11 cellular contexts compared by ENCODE assay signal in genomic region chr4:116702949-116703348, GRCh38.
A peak's percentile ranks its signal among the peaks of the same experiment; 100 is the strongest.
DNase-seq lines count a peak whose midpoint lies in the region; ATAC-seq and TF ChIP-seq lines count a peak whose summit lies in the region.
"Had no signal": no experiment of that assay in that cellular context is flagged by ENCODE, and none has a peak within 500 bp of the region (broad histone marks: within the 10 kb centered on the region; RNA-seq: fewer than 3 reads in every experiment).

No MANE protein-coding gene starts in this region.

- intact Hi-C loops in natural killer cell (cut with micrococcal nuclease): no loop called here
- intact Hi-C loops in lower leg skin (cut with DNase I; ENCODE audit: low total_unique reads): no loop called here
- intact Hi-C loops in sigmoid colon (cut with DNase I): no loop called here

- H3K4me1 ChIP-seq in neural progenitor cell (no peaks in the 10 kb centered on the region), sigmoid colon (no peaks in the 10 kb centered on the region)

- no peak overlapping the region for H3K4me3 ChIP-seq in astrocyte of the spinal cord (ENCODE audit: low read depth, low read length)
- no peak overlapping the region for H3K4me3 ChIP-seq in neural progenitor cell
- no peak overlapping the region for H3K4me3 ChIP-seq in lower leg skin (ENCODE audit: low read depth, poor library complexity, severe bottlenecking)
- no peak overlapping the region for H3K4me3 ChIP-seq in sigmoid colon

- ATAC-seq in natural killer cell: no peak

- no peaks in the 10 kb centered on the region for H3K79me2 ChIP-seq in neural progenitor cell (ENCODE audit: low read depth)

- no peak overlapping the region for H3K27ac ChIP-seq in neural progenitor cell
- no peak overlapping the region for H3K27ac ChIP-seq in sigmoid colon

- DNase-seq in GM13977 (ENCODE audit: low spot score) (no peak), M059J (ENCODE audit: low read depth) (peak; percentile 1), astrocyte of the spinal cord (ENCODE audit: low read depth, low spot score) (no peak), neural progenitor cell (ENCODE audit: low spot score) (no peak), natural killer cell (no peak), lower leg skin (ENCODE audit: low spot score in 2 of 2) (no peak), sigmoid colon (no peak)
- DNase-seq: activated CD8-positive, alpha-beta memory T cell treated with anti-CD3 and anti-CD28 coated beads for 24 hours; activated naive CD4-positive, alpha-beta T cell treated with anti-CD3 and anti-CD28 coated beads for 36 hours; cerebellar nuclear complex; naive B cell had no signal

- no peak for TF ChIP-seq POLR2A in lower leg skin (IDR thresholded peaks at IDR 0.05)
- TF ChIP-seq POLR2A in sigmoid colon (IDR thresholded peaks at IDR 0.05): no peak

- no peak overlapping the region for H3K4me2 ChIP-seq in neural progenitor cell

- no peaks in the 10 kb centered on the region for H3K27me3 ChIP-seq in neural progenitor cell
- no peaks in the 10 kb centered on the region for H3K27me3 ChIP-seq in sigmoid colon

- in situ Hi-C loops in GM13977 (cut with MboI; ENCODE audit: low pct_unique_long_range_greater_than_20kb, low sequenced_read_pairs, unreplicated experiment): no loop called here
- in situ Hi-C loops in astrocyte of the spinal cord (cut with HindIII; ENCODE audit: low sequenced_read_pairs): no loop called here

- H3K27me3 Mint-ChIP-seq in neural progenitor cell (ENCODE audit: insufficient read depth, low read depth) (no peaks in the 10 kb centered on the region), natural killer cell (ENCODE audit: low read depth in 2 of 2) (no peaks in the 10 kb centered on the region)
- H3K27me3 Mint-ChIP-seq: naive B cell had no signal

- H3K36me3 ChIP-seq in neural progenitor cell: no peaks in the 10 kb centered on the region
- no peaks in the 10 kb centered on the region for H3K36me3 ChIP-seq in sigmoid colon

- H3K36me3 Mint-ChIP-seq in neural progenitor cell (no peaks in the 10 kb centered on the region), natural killer cell (peaks cover 5% of the 10 kb centered on the region)
- H3K36me3 Mint-ChIP-seq: naive B cell had no signal

- H3K27ac Mint-ChIP-seq in neural progenitor cell (no peak overlapping the region), natural killer cell (no peak overlapping the region)
- H3K27ac Mint-ChIP-seq: activated naive CD4-positive, alpha-beta T cell treated with anti-CD3 and anti-CD28 coated beads for 36 hours; naive B cell had no signal

- H4K20me1 ChIP-seq in neural progenitor cell (ENCODE audit: low read depth): no peaks in the 10 kb centered on the region

- no peak for TF ChIP-seq EP300 in sigmoid colon (IDR thresholded peaks at IDR 0.05)

- 79 to 93% methylated on average over 4 of the region's 4 CpGs for WGBS in lower leg skin, 2 donors
- WGBS in sigmoid colon, 2 donors: 74 to 88% methylated on average over 4 of the region's 4 CpGs

- no peak overlapping the region for H2AFZ ChIP-seq in neural progenitor cell (replicated peaks)

- TF ChIP-seq CTCF in GM13977 (IDR thresholded peaks at IDR 0.05; ENCODE audit: extremely low read depth, insufficient read depth, missing control alignments) (peak; percentile 21), astrocyte of the spinal cord (IDR thresholded peaks at IDR 0.05; ENCODE audit: low read depth, low read length) (peak; percentile 4), neural progenitor cell (IDR thresholded peaks at IDR 0.05) (peak; percentile 34), natural killer cell (IDR thresholded peaks at IDR 0.05) (no peak), lower leg skin (IDR thresholded peaks at IDR 0.05) (no peak), sigmoid colon (IDR thresholded peaks at IDR 0.05) (no peak)

- H3K4me3 Mint-ChIP-seq in neural progenitor cell: no peak overlapping the region
- H3K4me3 Mint-ChIP-seq in natural killer cell: no peak overlapping the region
- H3K4me3 Mint-ChIP-seq: activated naive CD4-positive, alpha-beta T cell treated with anti-CD3 and anti-CD28 coated beads for 36 hours; naive B cell had no signal

- no peaks in the 10 kb centered on the region for H3K4me1 Mint-ChIP-seq in neural progenitor cell
- no peaks in the 10 kb centered on the region for H3K4me1 Mint-ChIP-seq in natural killer cell
- H3K4me1 Mint-ChIP-seq: naive B cell had no signal

- no peaks in the 10 kb centered on the region for H3F3A ChIP-seq in neural progenitor cell (ENCODE audit: low read depth)

- no peaks in the 10 kb centered on the region for H3K9me3 ChIP-seq in neural progenitor cell (ENCODE audit: low read depth)
- peaks cover 0 to 4% (median under 1%) of the 10 kb centered on the region in 4 donors for H3K9me3 ChIP-seq in sigmoid colon

- H3K9me3 Mint-ChIP-seq in neural progenitor cell (peaks cover 7% of the 10 kb centered on the region), natural killer cell (peaks cover 16% of the 10 kb centered on the region in 2 donors)

- no peak overlapping the region for H3K9ac ChIP-seq in neural progenitor cell

Comparison
In these comparisons a context has a peak if more than half of its experiments do, and no peak if none do; other contexts are left out.
1. CTCF ChIP-seq: peak in GM13977 (single experiment), astrocyte of the spinal cord (single experiment) and neural progenitor cell (single experiment); none in natural killer cell (single experiment), lower leg skin (0 of 3) and sigmoid colon (0 of 4).